1 cellular context compared by ENCODE assay signal in the genomic region with DNA sequence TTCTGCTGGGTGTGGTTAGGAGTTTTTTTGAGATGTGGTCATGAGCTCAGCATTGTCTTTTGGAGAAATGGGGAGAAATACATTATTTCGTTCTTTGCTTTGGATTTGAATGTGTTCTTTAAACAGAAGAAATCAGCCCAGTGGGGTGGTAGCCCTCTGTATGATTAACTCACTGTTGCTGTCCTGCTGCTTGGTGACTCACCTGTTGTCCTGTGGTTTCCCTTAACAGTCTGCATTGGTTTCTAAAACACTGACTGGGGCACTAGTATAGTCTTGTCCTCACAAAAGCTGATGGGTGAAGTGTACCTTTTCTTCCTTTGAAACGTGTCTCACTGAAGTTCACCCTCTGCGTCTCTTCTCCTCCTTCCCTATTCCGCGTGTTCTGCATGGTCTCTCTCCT.
TF ChIP-seq lines count a peak whose summit lies in the region.

No MANE protein-coding gene starts in this region.

TF ChIP-seq in GM12878, 131 proteins besides CTCF, POLR2A, EP300 and RAD21 (continued from another document):
- TF ChIP-seq, protein P1, sequence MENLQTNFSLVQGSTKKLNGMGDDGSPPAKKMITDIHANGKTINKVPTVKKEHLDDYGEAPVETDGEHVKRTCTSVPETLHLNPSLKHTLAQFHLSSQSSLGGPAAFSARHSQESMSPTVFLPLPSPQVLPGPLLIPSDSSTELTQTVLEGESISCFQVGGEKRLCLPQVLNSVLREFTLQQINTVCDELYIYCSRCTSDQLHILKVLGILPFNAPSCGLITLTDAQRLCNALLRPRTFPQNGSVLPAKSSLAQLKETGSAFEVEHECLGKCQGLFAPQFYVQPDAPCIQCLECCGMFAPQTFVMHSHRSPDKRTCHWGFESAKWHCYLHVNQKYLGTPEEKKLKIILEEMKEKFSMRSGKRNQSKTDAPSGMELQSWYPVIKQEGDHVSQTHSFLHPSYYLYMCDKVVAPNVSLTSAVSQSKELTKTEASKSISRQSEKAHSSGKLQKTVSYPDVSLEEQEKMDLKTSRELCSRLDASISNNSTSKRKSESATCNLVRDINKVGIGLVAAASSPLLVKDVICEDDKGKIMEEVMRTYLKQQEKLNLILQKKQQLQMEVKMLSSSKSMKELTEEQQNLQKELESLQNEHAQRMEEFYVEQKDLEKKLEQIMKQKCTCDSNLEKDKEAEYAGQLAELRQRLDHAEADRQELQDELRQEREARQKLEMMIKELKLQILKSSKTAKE (IDR thresholded peaks at IDR 0.05; ENCODE audit: low read depth, poor library complexity, severe bottlenecking) = no peak
- no peak for TF ChIP-seq BACH1 (IDR thresholded peaks at IDR 0.05; ENCODE audit: borderline replicate concordance)
- TF ChIP-seq, protein P2, sequence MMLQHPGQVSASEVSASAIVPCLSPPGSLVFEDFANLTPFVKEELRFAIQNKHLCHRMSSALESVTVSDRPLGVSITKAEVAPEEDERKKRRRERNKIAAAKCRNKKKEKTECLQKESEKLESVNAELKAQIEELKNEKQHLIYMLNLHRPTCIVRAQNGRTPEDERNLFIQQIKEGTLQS (IDR thresholded peaks at IDR 0.05; ENCODE audit: borderline replicate concordance, extremely low read depth, low read depth, low read length) = no peak
- TF ChIP-seq CHD1 (IDR thresholded peaks at IDR 0.05; ENCODE audit: low read depth, low read length) = no peak
- TF ChIP-seq NRF1 (conservative IDR thresholded peaks at IDR 0.05; ENCODE audit: low read depth, low read length) = no peak
- TF ChIP-seq ETV6 (conservative IDR thresholded peaks at IDR 0.05 in 1 of 2, IDR thresholded peaks at IDR 0.05 in 1 of 2; ENCODE audit: borderline replicate concordance in 1 of 2, low read depth in 1 of 2) = no peak
- TF ChIP-seq, protein P3, sequence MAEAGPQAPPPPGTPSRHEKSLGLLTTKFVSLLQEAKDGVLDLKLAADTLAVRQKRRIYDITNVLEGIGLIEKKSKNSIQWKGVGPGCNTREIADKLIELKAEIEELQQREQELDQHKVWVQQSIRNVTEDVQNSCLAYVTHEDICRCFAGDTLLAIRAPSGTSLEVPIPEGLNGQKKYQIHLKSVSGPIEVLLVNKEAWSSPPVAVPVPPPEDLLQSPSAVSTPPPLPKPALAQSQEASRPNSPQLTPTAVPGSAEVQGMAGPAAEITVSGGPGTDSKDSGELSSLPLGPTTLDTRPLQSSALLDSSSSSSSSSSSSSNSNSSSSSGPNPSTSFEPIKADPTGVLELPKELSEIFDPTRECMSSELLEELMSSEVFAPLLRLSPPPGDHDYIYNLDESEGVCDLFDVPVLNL (IDR thresholded peaks at IDR 0.05; ENCODE audit: low read depth, low read length) = no peak
